ENCODE assay signal across 1 cellular context in genomic region chr18:64840911-64841701, GRCh38.
TF ChIP-seq lines count a peak whose summit lies in the region.

No MANE protein-coding gene starts in this region.

TF ChIP-seq in WTC11, 78 proteins besides CTCF, POLR2A, EP300 and RAD21 (continued from another document):
- TF ChIP-seq ARID4B (CRISPR knock-in tag; IDR thresholded peaks at IDR 0.05; ENCODE audit: borderline replicate concordance), result no peak
- TF ChIP-seq NFYB (CRISPR knock-in tag; conservative IDR thresholded peaks at IDR 0.05; ENCODE audit: low read depth), result no peak
- no peak for TF ChIP-seq TEAD4 (CRISPR knock-in tag; IDR thresholded peaks at IDR 0.05)
- no peak for TF ChIP-seq HMGXB4 (CRISPR knock-in tag; IDR thresholded peaks at IDR 0.05)
